ENCODE assay signal across 8 cellular contexts in genomic region chr9:36163049-36163839, GRCh38. TPM values are rescaled to one million over a fixed set of nuclear protein-coding genes. Genes with fewer than 3 reads are reported as not detected.
DNase-seq lines count a peak whose midpoint lies in the region; ATAC-seq, FAIRE-seq and TF ChIP-seq lines count a peak whose summit lies in the region.

No MANE protein-coding gene starts in this region.

- H3K27me3 Mint-ChIP-seq in neural progenitor cell (ENCODE audit: insufficient read depth, low read depth) = peaks cover 17% of the 10 kb centered on the region

- DNase-seq in AG04450 (ENCODE audit: low read depth, low spot score) (no peak), RCC 7860 (ENCODE audit: low spot score) (peak; percentile 82), fibroblast of the conjunctiva (ENCODE audit: low read depth) (peak; percentile 83), neural progenitor cell (ENCODE audit: low spot score) (peak; percentile 76), SKM-1 (lab: John Stamatoyannopoulos, UW; ENCODE audit: unreplicated experiment) (no peak), CD1c-positive myeloid dendritic cell (ENCODE audit: extremely low spot score) (no peak), DMS53 (lab: John Stamatoyannopoulos, UW) (no peak)

- peaks cover 3% of the 10 kb centered on the region for H3K9me3 Mint-ChIP-seq in neural progenitor cell

- peak overlapping the region; percentile 84 for H3K27ac ChIP-seq in AG04450 (ENCODE audit: low read depth, low read length)
- peak overlapping the region; percentile 34 for H3K27ac ChIP-seq in neural progenitor cell

- FAIRE-seq in RCC 7860 (lab: Jason Lieb, UNC) = no peak

- POLR2A ChIA-PET in AG04450 (lab: Yijun Ruan, JAX) = interaction anchor here (0.6 to 2.7 kb wide), 8 partner anchors 8 to 125 kb away, joined by 3 to 7 read pairs (median 4); partner anchors contain the start of gene CLTA

- peaks cover 20% of the 10 kb centered on the region for H3K4me1 ChIP-seq in neural progenitor cell

- H2AFZ ChIP-seq in neural progenitor cell (replicated peaks) = peak overlapping the region; percentile 45

- no peaks in the 10 kb centered on the region for H3K36me3 ChIP-seq in neural progenitor cell

- no peak for ATAC-seq in GM18868 (IDR thresholded peaks at IDR 0.05; ENCODE audit: unreplicated experiment)

- no peaks in the 10 kb centered on the region for H3K79me2 ChIP-seq in neural progenitor cell (ENCODE audit: low read depth)

- H3K4me3 ChIP-seq in AG04450 (ENCODE audit: low read depth, low read length) (no peak overlapping the region), neural progenitor cell (no peak overlapping the region)

- H3K36me3 Mint-ChIP-seq in neural progenitor cell = peaks cover 6% of the 10 kb centered on the region

- H3K9me3 ChIP-seq in AG04450 (ENCODE audit: control insufficient read depth, insufficient read depth, low read length) (no peaks in the 10 kb centered on the region; the same call in 1 of the 2 replicates), neural progenitor cell (ENCODE audit: low read depth) (no peaks in the 10 kb centered on the region)

- H3F3A ChIP-seq in neural progenitor cell (ENCODE audit: low read depth) = peaks cover 30% of the 10 kb centered on the region

- TF ChIP-seq CTCF in AG04450 (IDR thresholded peaks at IDR 0.05; ENCODE audit: low read depth, low read length) = no peak
- no peak for TF ChIP-seq CTCF in neural progenitor cell (IDR thresholded peaks at IDR 0.05)

- H3K4me1 Mint-ChIP-seq in neural progenitor cell = peaks cover 35% of the 10 kb centered on the region

- no peak overlapping the region for H3K9ac ChIP-seq in neural progenitor cell

- CTCF ChIA-PET in AG04450 (lab: Charles Lee) = interaction anchor here (0.8 to 3.3 kb wide), 7 partner anchors 14 to 281 kb away, joined by 3 to 11 read pairs (median 6); partner anchors contain the start of gene CLTA

- peak overlapping the region; percentile 63 for H3K4me3 Mint-ChIP-seq in neural progenitor cell

- H3K4me2 ChIP-seq in neural progenitor cell = peak overlapping the region; percentile 21

- H4K20me1 ChIP-seq in neural progenitor cell (ENCODE audit: low read depth) = no peaks in the 10 kb centered on the region

- H3K27ac Mint-ChIP-seq in neural progenitor cell = peak overlapping the region; percentile 100

- H3K27me3 ChIP-seq in AG04450 (ENCODE audit: control insufficient read depth, insufficient read depth, low read length) (no peaks in the 10 kb centered on the region), neural progenitor cell (no peaks in the 10 kb centered on the region)

RNA-seq across cellular contexts. Expression of gene CCIN, which starts 5.9 kb away (rescaled TPM):
- polyA plus RNA-seq in AG04450 (2011; rRNA removed) = 0.48 and 0.71 TPM in 2 replicates
- 0.69 and 0.87 TPM in 2 replicates for polyA minus RNA-seq in AG04450 (2011; rRNA and poly(A)+ RNA removed)
- not detected in 2 replicates for total RNA-seq in neural progenitor cell (ENCODE audit: low replicate concordance)

RNA-seq across cellular contexts. Expression of gene GLIPR2, which starts 26.7 kb away (rescaled TPM):
- 108 and 115 TPM in 2 replicates for polyA plus RNA-seq in AG04450 (2011; rRNA removed)
- polyA minus RNA-seq in AG04450 (2011; rRNA and poly(A)+ RNA removed) = 66.4 and 70.8 TPM in 2 replicates
- 12.4 and 17.4 TPM in 2 replicates for total RNA-seq in neural progenitor cell (ENCODE audit: low replicate concordance)

RNA-seq across cellular contexts. Expression of gene CLTA, which starts 27.5 kb away (rescaled TPM):
- polyA plus RNA-seq in AG04450 (2011; rRNA removed) = 314 and 364 TPM in 2 replicates
- 113 and 118 TPM in 2 replicates for polyA minus RNA-seq in AG04450 (2011; rRNA and poly(A)+ RNA removed)
- 199 and 203 TPM in 2 replicates for total RNA-seq in neural progenitor cell (ENCODE audit: low replicate concordance)

Comparison
In these comparisons a context has a peak if more than half of its experiments do, and no peak if none do; other contexts are left out.
1. DNase-seq: peak in RCC 7860 (single experiment), fibroblast of the conjunctiva (single experiment) and neural progenitor cell (single experiment); none in AG04450 (single experiment), SKM-1 (single experiment), CD1c-positive myeloid dendritic cell (single experiment) and DMS53 (single experiment).